Comparison of ENCODE assay signal across 11 cellular contexts in the genomic region with DNA sequence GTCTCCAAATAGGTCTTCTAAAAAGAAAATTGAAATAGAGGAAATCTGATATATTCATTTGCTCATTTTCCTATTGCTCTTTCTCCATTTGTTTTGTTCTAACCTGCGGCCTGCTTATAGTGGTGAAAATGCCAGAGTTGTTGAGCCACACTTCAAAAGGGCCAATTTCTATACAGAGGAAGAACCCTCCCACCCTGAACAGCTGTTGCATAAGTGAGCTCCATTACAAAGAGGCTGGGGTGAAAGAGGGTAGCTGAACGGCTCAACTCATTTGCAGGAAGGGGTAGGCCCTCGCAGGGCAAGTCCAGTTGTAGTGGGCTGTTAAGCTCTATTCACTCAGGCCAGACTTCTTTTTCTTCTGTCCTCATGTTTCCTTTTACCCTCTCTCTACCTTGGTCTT. TPM values are rescaled to one million over a fixed set of nuclear protein-coding genes. Genes with fewer than 3 reads are reported as not detected.
DNase-seq lines count a peak whose midpoint lies in the region; TF ChIP-seq lines count a peak whose summit lies in the region.
"Had no signal": no experiment of that assay in that cellular context is flagged by ENCODE, and none has a peak within 500 bp of the region (broad histone marks: within the 10 kb centered on the region; RNA-seq: fewer than 3 reads in every experiment).

No MANE protein-coding gene starts in this region.

- peaks cover 15% of the 10 kb centered on the region for H3K4me1 Mint-ChIP-seq in type B pancreatic cell (ENCODE audit: unreplicated experiment)

- DNase-seq in NCI-H82 (lab: John Stamatoyannopoulos, UW) (peak; percentile 37), NCI-H82 treated with DMSO at 0.1 percent for 48 hours (lab: John Stamatoyannopoulos, UW; ENCODE audit: unreplicated experiment) (no peak), SJSA1 (ENCODE audit: low read depth in 1 of 2, low spot score in 2 of 2) (no peak), iPS-NIHi11 (ENCODE audit: low spot score) (peak; percentile 44), type B pancreatic cell (ENCODE audit: extremely low spot score, unreplicated experiment) (no peak), uterus (no peak), SK-N-DZ (ENCODE audit: low spot score) (no peak)
- DNase-seq: activated CD4-positive, CD25-positive, alpha-beta regulatory T cell; head of caudate nucleus had no signal

- no peaks in the 10 kb centered on the region for H3K27me3 Mint-ChIP-seq in type B pancreatic cell

- H3K27ac ChIP-seq in SJSA1 (peak overlapping the region; percentile 16; the same call in 1 of the 2 replicates), subcutaneous abdominal adipose tissue (ENCODE audit: low read depth, low read length) (peak overlapping the region; percentile 45), uterus (no peak overlapping the region)

- TF ChIP-seq POLR2A in uterus (IDR thresholded peaks at IDR 0.05): no peak

- H3K36me3 ChIP-seq in SJSA1: no peaks in the 10 kb centered on the region
- no peaks in the 10 kb centered on the region for H3K36me3 ChIP-seq in subcutaneous abdominal adipose tissue (ENCODE audit: control insufficient read depth in 5 of 5, insufficient read depth in 5 of 5, low read length in 5 of 5)
- H3K36me3 ChIP-seq in uterus: no peaks in the 10 kb centered on the region

- no peak overlapping the region for H3K9ac ChIP-seq in subcutaneous abdominal adipose tissue (ENCODE audit: low read length in 5 of 5)

- intact Hi-C loops in uterus (cut with DNase I; ENCODE audit: low total_unique reads): no loop called here

- H3K9me3 Mint-ChIP-seq in type B pancreatic cell: peaks cover 3% of the 10 kb centered on the region

- H3K4me3 ChIP-seq in SJSA1 (no peak overlapping the region), subcutaneous abdominal adipose tissue (ENCODE audit: low read depth in 1 of 5, low read length in 5 of 5) (no peak overlapping the region), uterus (no peak overlapping the region)

- H3K4me1 ChIP-seq in SJSA1 (replicated peaks): peaks cover 16% of the 10 kb centered on the region
- H3K4me1 ChIP-seq in subcutaneous abdominal adipose tissue (ENCODE audit: control insufficient read depth in 5 of 5, insufficient read depth in 5 of 5, low read length in 5 of 5): peaks cover 0 to 10% (median 8%) of the 10 kb centered on the region in 5 donors
- H3K4me1 ChIP-seq in uterus: no peaks in the 10 kb centered on the region

- H3K36me3 Mint-ChIP-seq in type B pancreatic cell: peaks cover 2% of the 10 kb centered on the region

- no peak overlapping the region for H3K4me3 Mint-ChIP-seq in type B pancreatic cell

- no peak for TF ChIP-seq CTCF in type B pancreatic cell (conservative IDR thresholded peaks at IDR 0.05)
- no peak for TF ChIP-seq CTCF in uterus (IDR thresholded peaks at IDR 0.05)

- H3K27me3 ChIP-seq in SJSA1 (replicated peaks): no peaks in the 10 kb centered on the region
- H3K27me3 ChIP-seq in subcutaneous abdominal adipose tissue (ENCODE audit: control insufficient read depth in 5 of 5, insufficient read depth in 4 of 5, low read length in 5 of 5): no peaks in the 10 kb centered on the region
- H3K27me3 ChIP-seq in uterus: no peaks in the 10 kb centered on the region

- H3K27ac Mint-ChIP-seq in type B pancreatic cell: no peak overlapping the region

- H3K9me3 ChIP-seq in SJSA1 (replicated peaks) (no peaks in the 10 kb centered on the region; the same call in 1 of the 2 replicates), subcutaneous abdominal adipose tissue (ENCODE audit: control insufficient read depth in 5 of 5, low read length in 5 of 5) (peaks cover 0 to 6% (median 0%) of the 10 kb centered on the region in 5 donors), uterus (no peaks in the 10 kb centered on the region)

RNA-seq across cellular contexts. Expression of gene ADCY10, which starts 8.8 kb away (rescaled TPM):
- not detected in 2 replicates for total RNA-seq in SJSA1 (2014; rRNA removed; shearing (Covaris generic))
- total RNA-seq in type B pancreatic cell (ENCODE audit: low replicate concordance): 0.14 and 0.39 TPM in 2 replicates
- total RNA-seq in uterus: 1 to 10 TPM in 1 of 4 donors, under 1 TPM in 3; 0.26 to 1.2 (median 0.52) TPM
- polyA plus RNA-seq in SK-N-DZ (2014; cell fraction: cytosol; rRNA removed): not detected in 2 replicates
- polyA plus RNA-seq in SK-N-DZ (2014; cell fraction: nucleus; rRNA removed): not detected in 2 replicates
- total RNA-seq: G401 had no signal

RNA-seq across cellular contexts. Expression of gene DCAF6, which starts 31.3 kb away (rescaled TPM):
- total RNA-seq in SJSA1 (2014; rRNA removed; shearing (Covaris generic)): 13.6 and 24.0 TPM in 2 replicates
- total RNA-seq in type B pancreatic cell (ENCODE audit: low replicate concordance) (27.2 and 38.3 TPM in 2 replicates), uterus (10 to 100 TPM; 19.1 to 77.7 (median 44.9) TPM)
- 16.8 and 20.4 TPM in 2 replicates for polyA plus RNA-seq in SK-N-DZ (2014; cell fraction: cytosol; rRNA removed)
- 12.6 and 18.7 TPM in 2 replicates for polyA plus RNA-seq in SK-N-DZ (2014; cell fraction: nucleus; rRNA removed)

RNA-seq across cellular contexts. Expression of gene MPC2, which starts 31.7 kb away (rescaled TPM):
- total RNA-seq in SJSA1 (2014; rRNA removed; shearing (Covaris generic)): 34.8 and 54.4 TPM in 2 replicates
- total RNA-seq in type B pancreatic cell (ENCODE audit: low replicate concordance): 60.2 and 86.4 TPM in 2 replicates
- total RNA-seq in uterus: 100 to 1,000 TPM in 1 of 4 donors, 10 to 100 TPM in 3; 21.5 to 127 (median 38.5) TPM
- 34.7 and 37.4 TPM in 2 replicates for polyA plus RNA-seq in SK-N-DZ (2014; cell fraction: cytosol; rRNA removed)
- polyA plus RNA-seq in SK-N-DZ (2014; cell fraction: nucleus; rRNA removed): 20.6 and 29.8 TPM in 2 replicates

Comparison
In these comparisons a context has a peak if more than half of its experiments do, and no peak if none do; other contexts are left out.
1. DNase-seq: peak in NCI-H82 (single experiment) and iPS-NIHi11 (single experiment); none in NCI-H82 treated with DMSO at 0.1 percent for 48 hours (single experiment), SJSA1 (0 of 2), type B pancreatic cell (single experiment), uterus (0 of 2) and SK-N-DZ (single experiment).
2. H3K27ac ChIP-seq: peak in SJSA1 (single experiment) and subcutaneous abdominal adipose tissue (single experiment); none in uterus (0 of 2).